Comparison of ENCODE assay signal across 13 cellular contexts in genomic region chr1:12417389-12417788, GRCh38.
DNase-seq lines count a peak whose midpoint lies in the region; ATAC-seq and TF ChIP-seq lines count a peak whose summit lies in the region.
"Had no signal": no experiment of that assay in that cellular context is flagged by ENCODE, and none has a peak within 500 bp of the region (broad histone marks: within the 10 kb centered on the region; RNA-seq: fewer than 3 reads in every experiment).

No MANE protein-coding gene starts in this region.

- no peak for DNase-seq in activated naive CD8-positive, alpha-beta T cell treated with anti-CD3 and anti-CD28 coated beads for 36 hours
- DNase-seq in Jurkat, Clone E6-1 (ENCODE audit: low read depth, low spot score) = peak; percentile 72
- DNase-seq in naive thymus-derived CD4-positive, alpha-beta T cell = peak in 7 of 9 donors; percentile 24 to 74 (median 50)
- no peak for DNase-seq in colonic mucosa
- DNase-seq: H9 had no signal

- intact Hi-C loops in naive thymus-derived CD4-positive, alpha-beta T cell (cut with micrococcal nuclease) = no loop called here
- intact Hi-C loops in colonic mucosa (cut with DNase I) = no loop called here

- H3K9me3 Mint-ChIP-seq in activated naive CD8-positive, alpha-beta T cell (ENCODE audit: low read depth) = no peaks in the 10 kb centered on the region
- no peaks in the 10 kb centered on the region for H3K9me3 Mint-ChIP-seq in activated naive CD8-positive, alpha-beta T cell treated with anti-CD3 and anti-CD28 coated beads for 36 hours
- H3K9me3 Mint-ChIP-seq in naive thymus-derived CD4-positive, alpha-beta T cell = no peaks in the 10 kb centered on the region
- H3K9me3 Mint-ChIP-seq: GM23338, H9, IgD-negative memory B cell had no signal

- ATAC-seq in naive thymus-derived CD4-positive, alpha-beta T cell = peak; percentile 59
- ATAC-seq in GM21576 (IDR thresholded peaks at IDR 0.05; ENCODE audit: unreplicated experiment) = no peak
- ATAC-seq: A549, GM12878, GM23338 had no signal

- H3K4me1 ChIP-seq in naive thymus-derived CD4-positive, alpha-beta T cell (ENCODE audit: control insufficient read depth in 2 of 2, insufficient read depth in 2 of 2, low read length in 2 of 2) = peaks cover 0 to 23% of the 10 kb centered on the region in 2 donors
- H3K4me1 ChIP-seq in thymus (ENCODE audit: control insufficient read depth, insufficient read depth, low read length) (peaks cover 15% of the 10 kb centered on the region), colonic mucosa (no peaks in the 10 kb centered on the region)
- H3K4me1 ChIP-seq: A549 had no signal

- peaks cover 43% of the 10 kb centered on the region for H3K36me3 Mint-ChIP-seq in activated naive CD8-positive, alpha-beta T cell
- H3K36me3 Mint-ChIP-seq in activated naive CD8-positive, alpha-beta T cell treated with anti-CD3 and anti-CD28 coated beads for 36 hours = peaks cover 70% of the 10 kb centered on the region
- H3K36me3 Mint-ChIP-seq in naive thymus-derived CD4-positive, alpha-beta T cell = peaks cover 25 to 73% (median 47%) of the 10 kb centered on the region in 5 donors

- CTCF ChIA-PET in naive thymus-derived CD4-positive, alpha-beta T cell (lab: Charles Lee) = no interaction called here

- no peak for TF ChIP-seq CTCF in colonic mucosa (IDR thresholded peaks at IDR 0.05)

- no peak overlapping the region for H3K9ac ChIP-seq in colonic mucosa (ENCODE audit: low read depth in 2 of 2, low read length in 2 of 2)

- POLR2A ChIA-PET in naive thymus-derived CD4-positive, alpha-beta T cell (lab: Charles Lee) = interaction anchor here (1.5 kb wide), 2 partner anchors 10 to 13 kb away, joined by 4 read pairs; no protein-coding TSS in a partner anchor

- H3K36me3 ChIP-seq in naive thymus-derived CD4-positive, alpha-beta T cell (ENCODE audit: control insufficient read depth in 2 of 3, insufficient read depth in 3 of 3, low read length in 3 of 3) = peaks cover 0 to 16% (median 0%) of the 10 kb centered on the region in 3 experiments
- H3K36me3 ChIP-seq in thymus (ENCODE audit: control insufficient read depth, insufficient read depth) (peaks cover 2% of the 10 kb centered on the region), colonic mucosa (peaks cover 3% of the 10 kb centered on the region)

- H3K27me3 ChIP-seq in naive thymus-derived CD4-positive, alpha-beta T cell (ENCODE audit: control insufficient read depth in 2 of 2, insufficient read depth in 2 of 2, low read length in 2 of 2) = no peaks in the 10 kb centered on the region
- H3K27me3 ChIP-seq in thymus (ENCODE audit: control insufficient read depth, insufficient read depth) = no peaks in the 10 kb centered on the region
- no peaks in the 10 kb centered on the region for H3K27me3 ChIP-seq in colonic mucosa

- H3K4me1 Mint-ChIP-seq in activated naive CD8-positive, alpha-beta T cell (ENCODE audit: low read depth) = peaks cover 50% of the 10 kb centered on the region
- H3K4me1 Mint-ChIP-seq in activated naive CD8-positive, alpha-beta T cell treated with anti-CD3 and anti-CD28 coated beads for 36 hours = peaks cover 48% of the 10 kb centered on the region
- H3K4me1 Mint-ChIP-seq in naive thymus-derived CD4-positive, alpha-beta T cell = peaks cover 11 to 58% (median 41%) of the 10 kb centered on the region in 7 donors
- H3K4me1 Mint-ChIP-seq: GM23338, H9 had no signal

- H3K27me3 Mint-ChIP-seq in activated naive CD8-positive, alpha-beta T cell = no peaks in the 10 kb centered on the region
- H3K27me3 Mint-ChIP-seq in activated naive CD8-positive, alpha-beta T cell treated with anti-CD3 and anti-CD28 coated beads for 36 hours = no peaks in the 10 kb centered on the region
- H3K27me3 Mint-ChIP-seq in naive thymus-derived CD4-positive, alpha-beta T cell = no peaks in the 10 kb centered on the region
- H3K27me3 Mint-ChIP-seq: IgD-negative memory B cell had no signal

- WGBS in thymus = 18% methylated on average over 7 of the region's 7 CpGs

- no peak overlapping the region for H3K4me3 ChIP-seq in Jurkat, Clone E6-1 (ENCODE audit: low read length)
- H3K4me3 ChIP-seq in naive thymus-derived CD4-positive, alpha-beta T cell (ENCODE audit: low read length) = no peak overlapping the region
- H3K4me3 ChIP-seq in thymus (ENCODE audit: low read length) (no peak overlapping the region), colonic mucosa (no peak overlapping the region)
- H3K4me3 ChIP-seq: A549, GM12878, GM23338 had no signal

- no peak overlapping the region for H3K4me3 Mint-ChIP-seq in activated naive CD8-positive, alpha-beta T cell
- H3K4me3 Mint-ChIP-seq in activated naive CD8-positive, alpha-beta T cell treated with anti-CD3 and anti-CD28 coated beads for 36 hours = no peak overlapping the region
- H3K4me3 Mint-ChIP-seq in naive thymus-derived CD4-positive, alpha-beta T cell = peak overlapping the region in 2 of 10 donors; percentile 54 to 64
- H3K4me3 Mint-ChIP-seq: CD14-positive monocyte, GM23338, H9, IgD-negative memory B cell had no signal

- H3K27ac ChIP-seq in naive thymus-derived CD4-positive, alpha-beta T cell (ENCODE audit: low read depth, low read length) = no peak overlapping the region
- H3K27ac ChIP-seq in thymus (ENCODE audit: low read depth) (peak overlapping the region; percentile 77), colonic mucosa (no peak overlapping the region)
- H3K27ac ChIP-seq: A549 had no signal

- H3K9me3 ChIP-seq in naive thymus-derived CD4-positive, alpha-beta T cell (ENCODE audit: control insufficient read depth in 2 of 3, low read length in 3 of 3) = no peaks in the 10 kb centered on the region
- no peaks in the 10 kb centered on the region for H3K9me3 ChIP-seq in thymus (ENCODE audit: control insufficient read depth)
- H3K9me3 ChIP-seq in colonic mucosa = no peaks in the 10 kb centered on the region
- H3K9me3 ChIP-seq: A549 had no signal

- H3K27ac Mint-ChIP-seq in activated naive CD8-positive, alpha-beta T cell = peak overlapping the region; percentile 35
- H3K27ac Mint-ChIP-seq in activated naive CD8-positive, alpha-beta T cell treated with anti-CD3 and anti-CD28 coated beads for 36 hours = no peak overlapping the region
- peak overlapping the region in 8 of 9 donors; percentile 0 to 83 (median 31) for H3K27ac Mint-ChIP-seq in naive thymus-derived CD4-positive, alpha-beta T cell
- H3K27ac Mint-ChIP-seq: GM23338, H9, IgD-negative memory B cell had no signal

Comparison
In these comparisons a context has a peak if more than half of its experiments do, and no peak if none do; other contexts are left out.
1. DNase-seq: peak in Jurkat, Clone E6-1 (single experiment) and naive thymus-derived CD4-positive, alpha-beta T cell (7 of 9); none in activated naive CD8-positive, alpha-beta T cell treated with anti-CD3 and anti-CD28 coated beads for 36 hours (single experiment) and colonic mucosa (single experiment).